26 cellular contexts compared by ENCODE assay signal in the genomic region with DNA sequence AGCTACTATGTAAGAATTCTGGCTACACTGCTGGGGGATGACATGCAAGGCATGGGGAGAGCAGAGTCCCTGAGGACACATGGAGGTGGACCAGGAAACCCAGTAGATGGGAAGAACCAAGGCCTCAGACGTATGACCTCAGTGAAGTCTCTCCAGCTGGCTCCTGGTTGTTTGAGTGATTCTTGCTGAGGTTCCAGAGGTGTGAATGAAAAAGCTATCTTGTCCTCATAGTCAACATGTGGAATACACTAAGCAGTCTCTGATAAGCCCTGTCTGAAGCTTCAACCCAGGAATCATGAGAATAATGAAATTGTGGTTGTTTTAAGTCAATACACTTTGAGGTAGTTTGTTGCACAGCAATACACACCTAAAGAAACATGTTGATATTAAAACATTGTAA.
"Had no signal": no experiment of that assay in that cellular context is flagged by ENCODE, and none has a peak within 500 bp of the region (broad histone marks: within the 10 kb centered on the region; RNA-seq: fewer than 3 reads in every experiment).

No MANE protein-coding gene starts in this region.

- DNase-seq: dermis blood vessel endothelial cell; dorsolateral prefrontal cortex; effector CD4-positive, alpha-beta T cell; effector memory CD4-positive, alpha-beta T cell; erythroblast; esophagus squamous epithelium; foreskin fibroblast; foreskin melanocyte; gastrocnemius medialis; glutamatergic neuron; head of caudate nucleus; heart right ventricle; hippocampal formation; left cardiac atrium; left lung; left ventricle myocardium superior; lower lobe of right lung; mesenchymal stem cell; midbrain had no signal

- FAIRE-seq: colon, endometrium, islet of Langerhans, keratinocyte had no signal

- H3K9me3 ChIP-seq: esophagus squamous epithelium, gastrocnemius medialis, left lung, lower lobe of right lung had no signal

- ATAC-seq: esophagus mucosa, gastrocnemius medialis, heart right ventricle, left cardiac atrium, left lung, left ventricle myocardium superior, lower lobe of right lung had no signal

- H3K27ac ChIP-seq: coronary artery, dorsolateral prefrontal cortex, epithelial cell of prostate, esophagus squamous epithelium, gastrocnemius medialis, heart right ventricle, left lung, lower lobe of right lung had no signal

- H3K27me3 ChIP-seq: esophagus squamous epithelium, gastrocnemius medialis, heart right ventricle, left lung had no signal

- H3K36me3 ChIP-seq: esophagus squamous epithelium, gastrocnemius medialis, heart right ventricle, left lung, lower lobe of right lung had no signal

- H3K4me1 ChIP-seq: esophagus squamous epithelium, gastrocnemius medialis, heart right ventricle, left lung, lower lobe of right lung had no signal

- H3K4me3 ChIP-seq: coronary artery, dorsolateral prefrontal cortex, esophagus squamous epithelium, gastrocnemius medialis, heart right ventricle, left lung, lower lobe of right lung had no signal
